15 cellular contexts compared by ENCODE assay signal in genomic region chr7:15972767-15973362, GRCh38.
DNase-seq lines count a peak whose midpoint lies in the region; ATAC-seq and TF ChIP-seq lines count a peak whose summit lies in the region.
"Had no signal": no experiment of that assay in that cellular context is flagged by ENCODE, and none has a peak within 500 bp of the region (broad histone marks: within the 10 kb centered on the region; RNA-seq: fewer than 3 reads in every experiment).

No MANE protein-coding gene starts in this region.

- H3K4me3 ChIP-seq in AG10803 (ENCODE audit: low read length) (no peak overlapping the region), cardiac fibroblast (replicated peaks in 1 of 2; ENCODE audit: low read depth in 2 of 2, low read length in 2 of 2) (no peak overlapping the region)
- H3K4me3 ChIP-seq: body of pancreas had no signal

- no peak for TF ChIP-seq CTCF in AG10803 (conservative IDR thresholded peaks at IDR 0.05; ENCODE audit: low read length)
- no peak for TF ChIP-seq CTCF in cardiac fibroblast (IDR thresholded peaks at IDR 0.05; ENCODE audit: low read depth, low read length)
- TF ChIP-seq CTCF in natural killer cell (IDR thresholded peaks at IDR 0.05): no peak

- DNase-seq in AG10803 (ENCODE audit: low read depth): peak; percentile 31
- DNase-seq in KBM-7: peak; percentile 38
- peak; percentile 68 for DNase-seq in cardiac fibroblast (ENCODE audit: low read depth in 2 of 2)
- DNase-seq in left kidney (ENCODE audit: low read depth, low spot score): peak; percentile 7
- DNase-seq in natural killer cell: no peak
- no peak for DNase-seq in SK-N-DZ (ENCODE audit: low spot score)
- no peak for DNase-seq in activated CD4-positive, alpha-beta T cell treated with anti-CD3 and anti-CD28 coated beads, Interleukin-2, amount 50 U/mL, for 4 hours
- DNase-seq: activated CD4-positive, alpha-beta T cell treated with anti-CD3 and anti-CD28 coated beads for 1 hour; activated T-cell treated with anti-CD3 and anti-CD28 coated beads, Interleukin-2, amount 50 U/mL, for 48 hours; NCI-H1436 treated with DMSO at 0.1 percent for 48 hours; NCI-H69; stimulated activated CD4-positive, alpha-beta T cell treated with anti-CD3 and anti-CD28 coated beads, Interleukin-15, amount 100 ng/mL, for 24 hours had no signal

- ATAC-seq in natural killer cell: no peak
- no peak for ATAC-seq in HG02852 (IDR thresholded peaks at IDR 0.05; ENCODE audit: unreplicated experiment)
- ATAC-seq: body of pancreas had no signal

- H3K9me3 Mint-ChIP-seq in natural killer cell: peaks cover 0 to 3% of the 10 kb centered on the region in 2 donors

- no peak overlapping the region for H3K27ac Mint-ChIP-seq in natural killer cell

- H3K4me3 Mint-ChIP-seq in natural killer cell: no peak overlapping the region
- H3K4me3 Mint-ChIP-seq: nephron had no signal

- H3K27me3 Mint-ChIP-seq in natural killer cell (ENCODE audit: low read depth in 2 of 2): no peaks in the 10 kb centered on the region

- H3K36me3 Mint-ChIP-seq in natural killer cell: no peaks in the 10 kb centered on the region

- in situ Hi-C loops in KBM-7 (cut with MboI; ENCODE audit: low pct_unique_long_range_greater_than_20kb, low sequenced_read_pairs): no loop called here

- intact Hi-C loops in natural killer cell (cut with micrococcal nuclease): no loop called here

- no peaks in the 10 kb centered on the region for H3K4me1 Mint-ChIP-seq in natural killer cell

Comparison
In these comparisons a context has a peak if more than half of its experiments do, and no peak if none do; other contexts are left out.
1. DNase-seq: peak in AG10803 (single experiment), KBM-7 (single experiment), cardiac fibroblast (2 of 2) and left kidney (single experiment); none in natural killer cell (single experiment), SK-N-DZ (single experiment) and activated CD4-positive, alpha-beta T cell treated with anti-CD3 and anti-CD28 coated beads, Interleukin-2, amount 50 U/mL, for 4 hours (0 of 2).